In the genomic region with DNA sequence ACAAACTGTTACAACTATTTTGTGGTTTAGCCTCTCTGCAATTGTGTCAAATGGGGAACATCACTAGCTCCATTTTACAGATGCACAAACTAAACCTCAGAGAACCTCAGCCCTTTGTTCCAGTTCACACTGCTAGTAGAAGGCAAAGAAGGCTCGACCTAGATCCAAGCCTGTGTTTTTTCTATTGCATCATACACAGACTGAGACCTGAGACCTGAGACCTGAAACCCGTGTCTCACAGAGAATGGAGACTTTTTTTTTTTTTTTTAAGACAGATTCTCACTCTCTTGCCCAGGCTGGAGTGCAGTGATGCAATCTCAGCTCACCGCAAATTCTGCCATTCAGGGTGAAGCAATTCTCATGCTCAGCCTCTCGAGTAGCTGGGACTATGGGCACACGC, we compare ENCODE assay signal across 10 cellular contexts.
A peak's percentile ranks its signal among the peaks of the same experiment; 100 is the strongest.
DNase-seq lines count a peak whose midpoint lies in the region; ATAC-seq, FAIRE-seq and TF ChIP-seq lines count a peak whose summit lies in the region.
"Had no signal": no experiment of that assay in that cellular context is flagged by ENCODE, and none has a peak within 500 bp of the region (broad histone marks: within the 10 kb centered on the region; RNA-seq: fewer than 3 reads in every experiment).

No MANE protein-coding gene starts in this region.

- TF ChIP-seq POLR2A in thyroid gland (IDR thresholded peaks at IDR 0.05), result no peak

- POLR2A ChIA-PET in A673 (lab: Charles Lee; ENCODE audit: low non-redundant PET), result no interaction called here

- ATAC-seq in GM21367 (IDR thresholded peaks at IDR 0.05; ENCODE audit: unreplicated experiment) (peak; percentile 41), HG02678 (IDR thresholded peaks at IDR 0.05; ENCODE audit: unreplicated experiment) (no peak)

- WGBS in thyroid gland, 2 donors, result 80 to 89% methylated on average over 5 of the region's 5 CpGs

- H3K27ac ChIP-seq in A673 (ENCODE audit: low read depth, low read length, poor library complexity, severe bottlenecking), result no peak overlapping the region
- no peak overlapping the region for H3K27ac ChIP-seq in thyroid gland

- CTCF ChIA-PET in A673 (lab: Charles Lee), result no interaction called here

- no peak overlapping the region for H3K4me3 ChIP-seq in GM12864 (ENCODE audit: low read depth, low read length)
- H3K4me3 ChIP-seq in bronchial epithelial cell (ENCODE audit: low read depth, low read length), result no peak overlapping the region
- H3K4me3 ChIP-seq in A673 (ENCODE audit: low read depth, low read length, poor library complexity, severe bottlenecking), result no peak overlapping the region
- H3K4me3 ChIP-seq in thyroid gland (replicated peaks in 1 of 3), result no peak overlapping the region

- BruUV-seq in A673 (replicated peaks; lab: Mats Ljungman, UMichigan), result no TSS peak

- no peaks in the 10 kb centered on the region for H3K9me3 ChIP-seq in A673 (ENCODE audit: low read depth, low read length, poor library complexity, severe bottlenecking)
- H3K9me3 ChIP-seq in thyroid gland, result no peaks in the 10 kb centered on the region

- H3K36me3 ChIP-seq in bronchial epithelial cell (ENCODE audit: control insufficient read depth, insufficient read depth, low read length) (no peaks in the 10 kb centered on the region), A673 (ENCODE audit: insufficient read depth, low read length, poor library complexity, severe bottlenecking) (no peaks in the 10 kb centered on the region), thyroid gland (no peaks in the 10 kb centered on the region)

- no peaks in the 10 kb centered on the region for H3K27me3 ChIP-seq in bronchial epithelial cell (ENCODE audit: control insufficient read depth, insufficient read depth, low read length)
- no peaks in the 10 kb centered on the region for H3K27me3 ChIP-seq in A673 (replicated peaks; ENCODE audit: insufficient read depth, low read depth, low read length, poor library complexity)
- H3K27me3 ChIP-seq in thyroid gland, result no peaks in the 10 kb centered on the region

- intact Hi-C loops in A673 (cut with micrococcal nuclease; ENCODE audit: unreplicated experiment), result no loop called here
- intact Hi-C loops in thyroid gland (cut with DNase I), result no loop called here

- H3K4me1 ChIP-seq in A673 (ENCODE audit: insufficient read depth, low read length, poor library complexity, severe bottlenecking) (no peaks in the 10 kb centered on the region), thyroid gland (peaks cover 15 to 21% of the 10 kb centered on the region in 2 donors)

- FAIRE-seq in bronchial epithelial cell (lab: Jason Lieb, UNC), result no peak

- no peak for TF ChIP-seq RAD21 in Ishikawa (IDR thresholded peaks at IDR 0.05; ENCODE audit: low read depth)

- no peak for TF ChIP-seq CTCF in GM12864 (IDR thresholded peaks at IDR 0.05; ENCODE audit: low read depth, low read length, missing control alignments)
- no peak for TF ChIP-seq CTCF in bronchial epithelial cell (IDR thresholded peaks at IDR 0.05; ENCODE audit: insufficient read depth, low read length, severe bottlenecking)
- no peak for TF ChIP-seq CTCF in A673 (conservative IDR thresholded peaks at IDR 0.05; ENCODE audit: low read depth, low read length)
- TF ChIP-seq CTCF in thyroid gland (IDR thresholded peaks at IDR 0.05), result no peak

- DNase-seq in GM12864 (ENCODE audit: low read depth) (peak; percentile 40), bronchial epithelial cell (ENCODE audit: low read depth) (peak; percentile 23), A673 (ENCODE audit: low spot score) (no peak), thyroid gland (no peak), ecto neural progenitor cell (ENCODE audit: low spot score) (no peak)
- DNase-seq: glutamatergic neuron, SW 1271 had no signal

- no peak for TF ChIP-seq EP300 in Ishikawa (IDR thresholded peaks at IDR 0.05; ENCODE audit: borderline replicate concordance)

TF ChIP-seq in Ishikawa, 13 proteins besides CTCF, POLR2A, EP300 and RAD21:
- TF ChIP-seq EGR1 (IDR thresholded peaks at IDR 0.05) (no peak), NFIC (IDR thresholded peaks at IDR 0.05) (no peak), CEBPB (IDR thresholded peaks at IDR 0.05) (0 out of 2 replicates have a peak, but pooled peaks have one; percentile 18)

Comparison
In these comparisons a context has a peak if more than half of its experiments do, and no peak if none do; other contexts are left out.
1. DNase-seq: peak in GM12864 (single experiment) and bronchial epithelial cell (single experiment); none in A673 (single experiment), thyroid gland (0 of 2) and ecto neural progenitor cell (single experiment).